Comparison of ENCODE assay signal across 30 cellular contexts in genomic region chr6:40555092-40555491, GRCh38. TPM values are rescaled to one million over a fixed set of nuclear protein-coding genes. Genes with fewer than 3 reads are reported as not detected.
"Had no signal": no experiment of that assay in that cellular context is flagged by ENCODE, and none has a peak within 500 bp of the region (broad histone marks: within the 10 kb centered on the region; RNA-seq: fewer than 3 reads in every experiment).

No MANE protein-coding gene starts in this region.

- H3K27me3 ChIP-seq: right atrium auricular region, stomach, testis, tibial nerve, upper lobe of right lung, uterus had no signal

- H3K9ac ChIP-seq: parathyroid adenoma had no signal

- H3K9me3 ChIP-seq: esophagus squamous epithelium, heart right ventricle, left ventricle myocardium inferior, lower lobe of right lung, prostate gland, right atrium auricular region, stomach, testis, tibial nerve, upper lobe of right lung, uterus had no signal

- H3K4me2 ChIP-seq: smooth muscle cell had no signal

- H3K27ac ChIP-seq: esophagus squamous epithelium, heart right ventricle, left ventricle myocardium inferior, lower lobe of right lung, parathyroid adenoma, prostate gland, right atrium auricular region, stomach, testis, tibial nerve, upper lobe of right lung, uterus had no signal

- H3K27ac Mint-ChIP-seq: natural killer cell; stimulated activated effector memory CD8-positive, alpha-beta T cell treated with anti-CD3 and anti-CD28 coated beads, Interleukin-12 subunit alpha, Interleukin-12 subunit beta, amount 100 ng/mL, for 72 hours had no signal

- H3K36me3 ChIP-seq: esophagus squamous epithelium, heart right ventricle, left ventricle myocardium inferior, lower lobe of right lung, prostate gland, right atrium auricular region, stomach, tibial nerve, upper lobe of right lung, uterus had no signal

- H2AFZ ChIP-seq: parathyroid adenoma had no signal

- H3K4me3 Mint-ChIP-seq: effector memory CD8-positive, alpha-beta T cell; natural killer cell; stimulated activated effector memory CD8-positive, alpha-beta T cell treated with anti-CD3 and anti-CD28 coated beads, Interleukin-12 subunit alpha, Interleukin-12 subunit beta, amount 100 ng/mL, for 72 hours had no signal

- H3K36me3 Mint-ChIP-seq: natural killer cell; stimulated activated effector memory CD8-positive, alpha-beta T cell treated with anti-CD3 and anti-CD28 coated beads, Interleukin-12 subunit alpha, Interleukin-12 subunit beta, amount 100 ng/mL, for 72 hours had no signal

- H3K9me3 Mint-ChIP-seq: effector memory CD8-positive, alpha-beta T cell; natural killer cell; stimulated activated effector memory CD8-positive, alpha-beta T cell treated with anti-CD3 and anti-CD28 coated beads, Interleukin-12 subunit alpha, Interleukin-12 subunit beta, amount 100 ng/mL, for 72 hours had no signal

- DNase-seq: cortex of kidney; effector memory CD8-positive, alpha-beta T cell; erythroblast; esophagus squamous epithelium; foreskin melanocyte; glutamatergic neuron; heart right ventricle; hippocampal formation; left cardiac atrium; left ventricle myocardium inferior; lower lobe of right lung; natural killer cell; stimulated activated CD4-positive, alpha-beta T cell treated with anti-CD3 and anti-CD28 coated beads, Interleukin-2, amount 100 ng/mL, for 24 hours; stimulated activated CD4-positive, alpha-beta T cell treated with anti-CD3 and anti-CD28 coated beads, Interleukin-4, amount 100 ng/mL, for 24 hours; stimulated activated naive CD4-positive, alpha-beta T cell treated with Interleukin-2 at 50 U/mL for 16 hours; stomach; testis; upper lobe of right lung; uterus had no signal

- ATAC-seq: effector memory CD8-positive, alpha-beta T cell; heart right ventricle; left cardiac atrium; lower lobe of right lung; natural killer cell; sciatic nerve; stimulated activated effector memory CD8-positive, alpha-beta T cell treated with anti-CD3 and anti-CD28 coated beads, Interleukin-12 subunit alpha, Interleukin-12 subunit beta, amount 100 ng/mL, for 72 hours; upper lobe of right lung had no signal

- H3K4me3 ChIP-seq: esophagus squamous epithelium, heart right ventricle, left ventricle myocardium inferior, lower lobe of right lung, prostate gland, right atrium auricular region, smooth muscle cell, stomach, testis, tibial nerve, upper lobe of right lung, uterus had no signal

- H3K4me1 Mint-ChIP-seq: stimulated activated effector memory CD8-positive, alpha-beta T cell treated with anti-CD3 and anti-CD28 coated beads, Interleukin-12 subunit alpha, Interleukin-12 subunit beta, amount 100 ng/mL, for 72 hours had no signal

- H3K4me1 ChIP-seq: esophagus squamous epithelium, heart right ventricle, left ventricle myocardium inferior, lower lobe of right lung, parathyroid adenoma, prostate gland, right atrium auricular region, stomach, testis, tibial nerve, upper lobe of right lung, uterus had no signal

RNA-seq across cellular contexts. Expression of gene LRFN2, which starts 32.1 kb away (rescaled TPM):
- total RNA-seq: dermis microvascular lymphatic vessel endothelial cell, heart right ventricle, kidney epithelial cell, left cardiac atrium, left ventricle myocardium inferior, lower lobe of right lung, osteoblast, right atrium auricular region, stomach, subcutaneous adipose tissue, tibial nerve, upper lobe of right lung had no signal
- polyA plus RNA-seq: heart right ventricle had no signal
